Comparison of ENCODE assay signal across 8 cellular contexts in the genomic region with DNA sequence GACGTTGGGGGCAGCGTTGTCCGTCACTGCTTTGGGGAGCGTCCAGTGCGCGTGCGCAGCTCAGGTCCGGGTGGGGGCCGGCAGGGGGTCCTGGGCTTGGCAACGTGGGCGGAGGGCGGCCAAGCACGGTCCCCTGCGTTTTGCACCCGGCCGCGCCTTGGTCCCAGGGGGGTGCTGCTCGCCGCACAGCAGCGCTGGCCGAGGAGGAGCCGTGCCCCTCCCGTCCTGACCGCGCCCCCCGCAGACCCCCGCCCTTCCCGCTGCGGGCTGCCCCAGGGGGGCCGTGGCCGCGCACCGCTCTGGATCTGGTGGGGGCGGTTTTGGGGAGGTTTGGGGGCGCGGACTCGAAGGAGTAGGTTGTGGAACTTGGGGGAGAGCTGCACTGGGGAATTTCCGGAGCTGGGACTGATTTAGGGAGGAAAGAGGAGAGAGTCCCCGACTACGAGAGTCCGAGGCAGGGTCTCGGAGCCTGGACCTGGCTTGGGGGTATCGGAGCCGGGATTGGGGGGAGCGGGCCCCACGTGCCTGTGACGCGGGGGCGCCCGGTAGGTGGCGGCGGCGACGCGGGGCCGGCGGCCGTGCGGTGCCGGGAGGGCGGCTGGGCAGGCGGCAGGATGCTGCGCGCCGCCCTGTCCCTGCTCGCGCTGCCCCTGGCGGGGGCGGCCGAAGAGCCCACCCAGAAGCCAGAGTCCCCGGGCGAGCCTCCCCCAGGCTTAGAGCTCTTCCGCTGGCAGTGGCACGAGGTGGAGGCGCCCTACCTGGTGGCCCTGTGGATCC. TPM values are rescaled to one million over a fixed set of nuclear protein-coding genes. Genes with fewer than 3 reads are reported as not detected.
A peak's percentile ranks its signal among the peaks of the same experiment; 100 is the strongest.
DNase-seq lines count a peak whose midpoint lies in the region; ATAC-seq and TF ChIP-seq lines count a peak whose summit lies in the region.

A gene with protein sequence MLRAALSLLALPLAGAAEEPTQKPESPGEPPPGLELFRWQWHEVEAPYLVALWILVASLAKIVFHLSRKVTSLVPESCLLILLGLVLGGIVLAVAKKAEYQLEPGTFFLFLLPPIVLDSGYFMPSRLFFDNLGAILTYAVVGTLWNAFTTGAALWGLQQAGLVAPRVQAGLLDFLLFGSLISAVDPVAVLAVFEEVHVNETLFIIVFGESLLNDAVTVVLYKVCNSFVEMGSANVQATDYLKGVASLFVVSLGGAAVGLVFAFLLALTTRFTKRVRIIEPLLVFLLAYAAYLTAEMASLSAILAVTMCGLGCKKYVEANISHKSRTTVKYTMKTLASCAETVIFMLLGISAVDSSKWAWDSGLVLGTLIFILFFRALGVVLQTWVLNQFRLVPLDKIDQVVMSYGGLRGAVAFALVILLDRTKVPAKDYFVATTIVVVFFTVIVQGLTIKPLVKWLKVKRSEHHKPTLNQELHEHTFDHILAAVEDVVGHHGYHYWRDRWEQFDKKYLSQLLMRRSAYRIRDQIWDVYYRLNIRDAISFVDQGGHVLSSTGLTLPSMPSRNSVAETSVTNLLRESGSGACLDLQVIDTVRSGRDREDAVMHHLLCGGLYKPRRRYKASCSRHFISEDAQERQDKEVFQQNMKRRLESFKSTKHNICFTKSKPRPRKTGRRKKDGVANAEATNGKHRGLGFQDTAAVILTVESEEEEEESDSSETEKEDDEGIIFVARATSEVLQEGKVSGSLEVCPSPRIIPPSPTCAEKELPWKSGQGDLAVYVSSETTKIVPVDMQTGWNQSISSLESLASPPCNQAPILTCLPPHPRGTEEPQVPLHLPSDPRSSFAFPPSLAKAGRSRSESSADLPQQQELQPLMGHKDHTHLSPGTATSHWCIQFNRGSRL (plus strand): TSS at position 579 of the 777 bp plus-strand sequence. CDS start 36 bp downstream, at position 615.

- peak within 1 kb of the TSS; percentile 51 to 87 (median 75) for H3K4me3 ChIP-seq in dorsolateral prefrontal cortex
- peak within 1 kb of the TSS; percentile 68 for H3K4me3 ChIP-seq in mononuclear cell (ENCODE audit: low read length)

- peaks cover 42% of the 10 kb centered on the region for H3K4me1 Mint-ChIP-seq in activated CD4-positive, alpha-beta T cell treated with anti-CD3 and anti-CD28 coated beads, Interleukin-2, amount 10 ng/mL, durations not matched to agents 24 days and 14 days

- peak in 19 of 56 donors; percentile 5 to 52 (median 24) for TF ChIP-seq CTCF in dorsolateral prefrontal cortex (IDR thresholded peaks at IDR 0.05 in 54 of 56, conservative IDR thresholded peaks at IDR 0.05 in 2 of 56; ENCODE audit: low read depth in 1 of 56, partially characterized antibody in 56 of 56)

- no peaks in the 10 kb centered on the region for H3K27me3 ChIP-seq in dorsolateral prefrontal cortex
- peaks cover 21% of the 10 kb centered on the region for H3K27me3 ChIP-seq in mononuclear cell (ENCODE audit: insufficient read depth, low read length)

- peak within 1 kb of the TSS in 26 of 59 donors; percentile 3 to 82 (median 45) for H3K27ac ChIP-seq in dorsolateral prefrontal cortex

- peaks cover 14% of the 10 kb centered on the region for H3K27me3 Mint-ChIP-seq in activated CD4-positive, alpha-beta T cell treated with anti-CD3 and anti-CD28 coated beads, Interleukin-2, amount 10 ng/mL, durations not matched to agents 24 days and 14 days

- intact Hi-C loops in activated CD4-positive, alpha-beta T cell treated with anti-CD3 and anti-CD28 coated beads, Interleukin-2, amount 10 ng/mL, durations not matched to agents 24 days and 14 days (cut with micrococcal nuclease): loop anchor here (10.0 kb wide), 1 partner anchor 596 kb away; the partner anchor contains the start of genes CENPT, NUTF2 and THAP11
- intact Hi-C loops in dorsolateral prefrontal cortex (cut with DNase I): no loop called here

- peaks cover 4% of the 10 kb centered on the region for H3K36me3 Mint-ChIP-seq in activated CD4-positive, alpha-beta T cell treated with anti-CD3 and anti-CD28 coated beads, Interleukin-2, amount 10 ng/mL, durations not matched to agents 24 days and 14 days (ENCODE audit: low read depth)

- H3K4me1 ChIP-seq in mononuclear cell (ENCODE audit: insufficient read depth, low read length): peaks cover 55% of the 10 kb centered on the region

- H3K9me3 ChIP-seq in mononuclear cell (ENCODE audit: low read depth, low read length): no peaks in the 10 kb centered on the region

- peak; percentile 86 for DNase-seq in activated CD4-positive, alpha-beta T cell treated with anti-CD3 and anti-CD28 coated beads, Interleukin-2, amount 10 ng/mL, durations not matched to agents 24 days and 14 days
- no peak for DNase-seq in activated CD4-positive, alpha-beta T cell treated with anti-CD3 and anti-CD28 coated beads, Interleukin-2, amount 50 U/mL, for 1 hour
- DNase-seq in RKO (ENCODE audit: low spot score) (peak; percentile 34), dorsolateral prefrontal cortex (peak in 3 of 10 donors; percentile 44 to 59 (median 44)), mesenteric fat pad (ENCODE audit: low spot score) (no peak)

- H3K9me3 Mint-ChIP-seq in activated CD4-positive, alpha-beta T cell treated with anti-CD3 and anti-CD28 coated beads, Interleukin-2, amount 10 ng/mL, durations not matched to agents 24 days and 14 days: no peaks in the 10 kb centered on the region

- no peak for ATAC-seq in GM18907 (IDR thresholded peaks at IDR 0.05; ENCODE audit: unreplicated experiment)
- no peak for ATAC-seq in HG02623 (IDR thresholded peaks at IDR 0.05; ENCODE audit: unreplicated experiment)

- peak within 1 kb of the TSS; percentile 89 for H3K4me3 Mint-ChIP-seq in activated CD4-positive, alpha-beta T cell treated with anti-CD3 and anti-CD28 coated beads, Interleukin-2, amount 10 ng/mL, durations not matched to agents 24 days and 14 days

- peak within 1 kb of the TSS; percentile 91 for H3K27ac Mint-ChIP-seq in activated CD4-positive, alpha-beta T cell treated with anti-CD3 and anti-CD28 coated beads, Interleukin-2, amount 10 ng/mL, durations not matched to agents 24 days and 14 days

RNA-seq across cellular contexts. Expression of the gene that starts here (rescaled TPM):
- 5.3 TPM in 2 replicates for total RNA-seq in activated CD4-positive, alpha-beta T cell treated with anti-CD3 and anti-CD28 coated beads, Interleukin-2, amount 10 ng/mL, durations not matched to agents 24 days and 14 days
- total RNA-seq in dorsolateral prefrontal cortex (10 to 100 TPM in 69 of 120 experiments, 1 to 10 TPM in 51; 3.0 to 25.8 (median 10.6) TPM), mononuclear cell (0.63 TPM), mesenteric fat pad (0.55 TPM)

Comparison
In these comparisons a context has a peak if more than half of its experiments do, and no peak if none do; other contexts are left out.
1. DNase-seq: peak in activated CD4-positive, alpha-beta T cell treated with anti-CD3 and anti-CD28 coated beads, Interleukin-2, amount 10 ng/mL, durations not matched to agents 24 days and 14 days (single experiment) and RKO (single experiment); none in activated CD4-positive, alpha-beta T cell treated with anti-CD3 and anti-CD28 coated beads, Interleukin-2, amount 50 U/mL, for 1 hour (single experiment) and mesenteric fat pad (single experiment).